Comparison of ENCODE assay signal across 1 cellular context in the genomic region with DNA sequence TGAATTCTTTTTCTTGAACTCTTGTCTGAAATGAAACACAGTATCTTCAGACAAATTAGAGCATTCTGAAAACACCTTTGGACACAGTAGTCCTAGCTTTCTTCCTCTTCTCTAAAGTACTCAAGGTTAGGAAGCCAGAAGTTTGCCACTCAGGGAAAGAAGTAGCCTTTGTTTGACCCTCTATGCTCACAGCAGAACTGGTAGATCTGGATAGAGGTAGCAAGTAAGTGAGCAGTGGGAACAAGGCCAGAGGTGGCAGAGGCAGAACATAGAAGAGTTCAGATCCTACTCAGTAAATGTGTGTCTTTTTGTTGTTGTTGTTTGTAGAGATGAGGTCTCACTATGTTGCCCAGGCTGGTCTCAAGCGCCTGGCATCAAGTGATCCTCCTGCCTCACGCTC.
TF ChIP-seq lines count a peak whose summit lies in the region.

No MANE protein-coding gene starts in this region.

TF ChIP-seq in K562, 482 proteins besides CTCF, POLR2A, EP300 and RAD21:
- TF ChIP-seq MEIS2 (IDR thresholded peaks at IDR 0.05; ENCODE audit: partially characterized antibody) (no peak), SRSF1 (IDR thresholded peaks at IDR 0.05; ENCODE audit: low read depth, low read length) (no peak), ADNP (tag; IDR thresholded peaks at IDR 0.05) (peak; percentile 5; the same call in 1 of the 2 replicates)
